Comparison of ENCODE assay signal across 1 cellular context in the genomic region with DNA sequence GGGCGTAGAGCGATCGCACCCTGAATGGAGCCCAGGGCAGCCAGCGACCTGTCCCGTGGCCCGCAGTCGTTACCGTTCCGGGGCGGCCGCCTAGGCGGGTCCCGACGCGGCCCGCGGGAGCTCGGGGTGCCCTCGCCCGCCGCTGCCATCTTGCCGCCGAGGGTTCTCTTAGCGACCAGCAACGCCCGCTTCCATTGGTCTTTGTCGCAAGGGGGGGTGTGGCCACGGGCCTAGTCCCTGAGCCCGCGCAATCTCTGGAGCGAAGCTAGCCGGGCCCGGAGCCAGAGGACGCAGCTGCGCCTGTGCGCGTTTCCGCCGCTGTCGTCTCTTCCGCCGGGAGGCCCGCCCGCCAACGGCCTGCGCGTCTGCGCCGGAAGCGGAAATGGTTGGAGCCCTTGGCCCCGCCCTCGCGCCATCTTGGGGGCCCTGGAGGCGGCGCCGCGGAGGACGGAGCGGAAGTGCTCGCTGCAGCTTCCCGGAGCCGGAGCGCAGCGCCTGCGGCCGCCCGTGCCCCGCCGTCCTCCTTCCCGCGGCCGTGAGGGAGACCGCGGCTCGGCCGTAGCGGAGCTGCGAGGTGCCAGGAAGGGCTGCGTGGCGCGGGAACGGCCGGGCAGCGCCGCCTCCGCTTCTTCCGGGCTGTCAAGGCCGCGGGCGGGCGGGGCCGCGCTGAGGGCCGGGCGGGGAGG.
A peak's percentile ranks its signal among the peaks of the same experiment; 100 is the strongest.
TF ChIP-seq lines count a peak whose summit lies in the region.

A gene (minus strand): TSS at position 170 of the 686 bp plus-strand sequence. CDS start 21 bp downstream, at position 149.
A gene with protein sequence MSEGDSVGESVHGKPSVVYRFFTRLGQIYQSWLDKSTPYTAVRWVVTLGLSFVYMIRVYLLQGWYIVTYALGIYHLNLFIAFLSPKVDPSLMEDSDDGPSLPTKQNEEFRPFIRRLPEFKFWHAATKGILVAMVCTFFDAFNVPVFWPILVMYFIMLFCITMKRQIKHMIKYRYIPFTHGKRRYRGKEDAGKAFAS (plus strand): TSS at position 457 of the 686 bp plus-strand sequence. CDS start 3,950 bp downstream, outside the sequence.

TF ChIP-seq in K562, 482 proteins besides CTCF, POLR2A, EP300 and RAD21 (continued from another document and continues in another):
- TF ChIP-seq, protein P1, sequence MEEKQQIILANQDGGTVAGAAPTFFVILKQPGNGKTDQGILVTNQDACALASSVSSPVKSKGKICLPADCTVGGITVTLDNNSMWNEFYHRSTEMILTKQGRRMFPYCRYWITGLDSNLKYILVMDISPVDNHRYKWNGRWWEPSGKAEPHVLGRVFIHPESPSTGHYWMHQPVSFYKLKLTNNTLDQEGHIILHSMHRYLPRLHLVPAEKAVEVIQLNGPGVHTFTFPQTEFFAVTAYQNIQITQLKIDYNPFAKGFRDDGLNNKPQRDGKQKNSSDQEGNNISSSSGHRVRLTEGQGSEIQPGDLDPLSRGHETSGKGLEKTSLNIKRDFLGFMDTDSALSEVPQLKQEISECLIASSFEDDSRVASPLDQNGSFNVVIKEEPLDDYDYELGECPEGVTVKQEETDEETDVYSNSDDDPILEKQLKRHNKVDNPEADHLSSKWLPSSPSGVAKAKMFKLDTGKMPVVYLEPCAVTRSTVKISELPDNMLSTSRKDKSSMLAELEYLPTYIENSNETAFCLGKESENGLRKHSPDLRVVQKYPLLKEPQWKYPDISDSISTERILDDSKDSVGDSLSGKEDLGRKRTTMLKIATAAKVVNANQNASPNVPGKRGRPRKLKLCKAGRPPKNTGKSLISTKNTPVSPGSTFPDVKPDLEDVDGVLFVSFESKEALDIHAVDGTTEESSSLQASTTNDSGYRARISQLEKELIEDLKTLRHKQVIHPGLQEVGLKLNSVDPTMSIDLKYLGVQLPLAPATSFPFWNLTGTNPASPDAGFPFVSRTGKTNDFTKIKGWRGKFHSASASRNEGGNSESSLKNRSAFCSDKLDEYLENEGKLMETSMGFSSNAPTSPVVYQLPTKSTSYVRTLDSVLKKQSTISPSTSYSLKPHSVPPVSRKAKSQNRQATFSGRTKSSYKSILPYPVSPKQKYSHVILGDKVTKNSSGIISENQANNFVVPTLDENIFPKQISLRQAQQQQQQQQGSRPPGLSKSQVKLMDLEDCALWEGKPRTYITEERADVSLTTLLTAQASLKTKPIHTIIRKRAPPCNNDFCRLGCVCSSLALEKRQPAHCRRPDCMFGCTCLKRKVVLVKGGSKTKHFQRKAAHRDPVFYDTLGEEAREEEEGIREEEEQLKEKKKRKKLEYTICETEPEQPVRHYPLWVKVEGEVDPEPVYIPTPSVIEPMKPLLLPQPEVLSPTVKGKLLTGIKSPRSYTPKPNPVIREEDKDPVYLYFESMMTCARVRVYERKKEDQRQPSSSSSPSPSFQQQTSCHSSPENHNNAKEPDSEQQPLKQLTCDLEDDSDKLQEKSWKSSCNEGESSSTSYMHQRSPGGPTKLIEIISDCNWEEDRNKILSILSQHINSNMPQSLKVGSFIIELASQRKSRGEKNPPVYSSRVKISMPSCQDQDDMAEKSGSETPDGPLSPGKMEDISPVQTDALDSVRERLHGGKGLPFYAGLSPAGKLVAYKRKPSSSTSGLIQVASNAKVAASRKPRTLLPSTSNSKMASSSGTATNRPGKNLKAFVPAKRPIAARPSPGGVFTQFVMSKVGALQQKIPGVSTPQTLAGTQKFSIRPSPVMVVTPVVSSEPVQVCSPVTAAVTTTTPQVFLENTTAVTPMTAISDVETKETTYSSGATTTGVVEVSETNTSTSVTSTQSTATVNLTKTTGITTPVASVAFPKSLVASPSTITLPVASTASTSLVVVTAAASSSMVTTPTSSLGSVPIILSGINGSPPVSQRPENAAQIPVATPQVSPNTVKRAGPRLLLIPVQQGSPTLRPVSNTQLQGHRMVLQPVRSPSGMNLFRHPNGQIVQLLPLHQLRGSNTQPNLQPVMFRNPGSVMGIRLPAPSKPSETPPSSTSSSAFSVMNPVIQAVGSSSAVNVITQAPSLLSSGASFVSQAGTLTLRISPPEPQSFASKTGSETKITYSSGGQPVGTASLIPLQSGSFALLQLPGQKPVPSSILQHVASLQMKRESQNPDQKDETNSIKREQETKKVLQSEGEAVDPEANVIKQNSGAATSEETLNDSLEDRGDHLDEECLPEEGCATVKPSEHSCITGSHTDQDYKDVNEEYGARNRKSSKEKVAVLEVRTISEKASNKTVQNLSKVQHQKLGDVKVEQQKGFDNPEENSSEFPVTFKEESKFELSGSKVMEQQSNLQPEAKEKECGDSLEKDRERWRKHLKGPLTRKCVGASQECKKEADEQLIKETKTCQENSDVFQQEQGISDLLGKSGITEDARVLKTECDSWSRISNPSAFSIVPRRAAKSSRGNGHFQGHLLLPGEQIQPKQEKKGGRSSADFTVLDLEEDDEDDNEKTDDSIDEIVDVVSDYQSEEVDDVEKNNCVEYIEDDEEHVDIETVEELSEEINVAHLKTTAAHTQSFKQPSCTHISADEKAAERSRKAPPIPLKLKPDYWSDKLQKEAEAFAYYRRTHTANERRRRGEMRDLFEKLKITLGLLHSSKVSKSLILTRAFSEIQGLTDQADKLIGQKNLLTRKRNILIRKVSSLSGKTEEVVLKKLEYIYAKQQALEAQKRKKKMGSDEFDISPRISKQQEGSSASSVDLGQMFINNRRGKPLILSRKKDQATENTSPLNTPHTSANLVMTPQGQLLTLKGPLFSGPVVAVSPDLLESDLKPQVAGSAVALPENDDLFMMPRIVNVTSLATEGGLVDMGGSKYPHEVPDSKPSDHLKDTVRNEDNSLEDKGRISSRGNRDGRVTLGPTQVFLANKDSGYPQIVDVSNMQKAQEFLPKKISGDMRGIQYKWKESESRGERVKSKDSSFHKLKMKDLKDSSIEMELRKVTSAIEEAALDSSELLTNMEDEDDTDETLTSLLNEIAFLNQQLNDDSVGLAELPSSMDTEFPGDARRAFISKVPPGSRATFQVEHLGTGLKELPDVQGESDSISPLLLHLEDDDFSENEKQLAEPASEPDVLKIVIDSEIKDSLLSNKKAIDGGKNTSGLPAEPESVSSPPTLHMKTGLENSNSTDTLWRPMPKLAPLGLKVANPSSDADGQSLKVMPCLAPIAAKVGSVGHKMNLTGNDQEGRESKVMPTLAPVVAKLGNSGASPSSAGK (IDR thresholded peaks at IDR 0.05) = no peak
- TF ChIP-seq FOXK2 (conservative IDR thresholded peaks at IDR 0.05 in 1 of 2, IDR thresholded peaks at IDR 0.05 in 1 of 2; ENCODE audit: low read depth in 2 of 2) = peak; percentile 72 to 78; a peak in 3 of 4 replicates
- TF ChIP-seq, protein P2, sequence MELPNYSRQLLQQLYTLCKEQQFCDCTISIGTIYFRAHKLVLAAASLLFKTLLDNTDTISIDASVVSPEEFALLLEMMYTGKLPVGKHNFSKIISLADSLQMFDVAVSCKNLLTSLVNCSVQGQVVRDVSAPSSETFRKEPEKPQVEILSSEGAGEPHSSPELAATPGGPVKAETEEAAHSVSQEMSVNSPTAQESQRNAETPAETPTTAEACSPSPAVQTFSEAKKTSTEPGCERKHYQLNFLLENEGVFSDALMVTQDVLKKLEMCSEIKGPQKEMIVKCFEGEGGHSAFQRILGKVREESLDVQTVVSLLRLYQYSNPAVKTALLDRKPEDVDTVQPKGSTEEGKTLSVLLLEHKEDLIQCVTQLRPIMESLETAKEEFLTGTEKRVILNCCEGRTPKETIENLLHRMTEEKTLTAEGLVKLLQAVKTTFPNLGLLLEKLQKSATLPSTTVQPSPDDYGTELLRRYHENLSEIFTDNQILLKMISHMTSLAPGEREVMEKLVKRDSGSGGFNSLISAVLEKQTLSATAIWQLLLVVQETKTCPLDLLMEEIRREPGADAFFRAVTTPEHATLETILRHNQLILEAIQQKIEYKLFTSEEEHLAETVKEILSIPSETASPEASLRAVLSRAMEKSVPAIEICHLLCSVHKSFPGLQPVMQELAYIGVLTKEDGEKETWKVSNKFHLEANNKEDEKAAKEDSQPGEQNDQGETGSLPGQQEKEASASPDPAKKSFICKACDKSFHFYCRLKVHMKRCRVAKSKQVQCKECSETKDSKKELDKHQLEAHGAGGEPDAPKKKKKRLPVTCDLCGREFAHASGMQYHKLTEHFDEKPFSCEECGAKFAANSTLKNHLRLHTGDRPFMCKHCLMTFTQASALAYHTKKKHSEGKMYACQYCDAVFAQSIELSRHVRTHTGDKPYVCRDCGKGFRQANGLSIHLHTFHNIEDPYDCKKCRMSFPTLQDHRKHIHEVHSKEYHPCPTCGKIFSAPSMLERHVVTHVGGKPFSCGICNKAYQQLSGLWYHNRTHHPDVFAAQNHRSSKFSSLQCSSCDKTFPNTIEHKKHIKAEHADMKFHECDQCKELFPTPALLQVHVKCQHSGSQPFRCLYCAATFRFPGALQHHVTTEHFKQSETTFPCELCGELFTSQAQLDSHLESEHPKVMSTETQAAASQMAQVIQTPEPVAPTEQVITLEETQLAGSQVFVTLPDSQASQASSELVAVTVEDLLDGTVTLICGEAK (IDR thresholded peaks at IDR 0.05) = peak; percentile 99
- TF ChIP-seq, protein P2 (CRISPR knock-in tag; IDR thresholded peaks at IDR 0.05) = no peak
- TF ChIP-seq, protein P3, sequence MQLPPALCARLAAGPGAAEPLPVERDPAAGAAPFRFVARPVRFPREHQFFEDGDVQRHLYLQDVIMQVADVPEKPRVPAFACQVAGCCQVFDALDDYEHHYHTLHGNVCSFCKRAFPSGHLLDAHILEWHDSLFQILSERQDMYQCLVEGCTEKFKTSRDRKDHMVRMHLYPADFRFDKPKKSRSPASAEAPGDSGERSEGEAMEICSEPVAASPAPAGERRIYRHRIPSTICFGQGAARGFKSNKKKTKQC (CRISPR knock-in tag; IDR thresholded peaks at IDR 0.05) = peak; percentile 8; the same call in 1 of the 2 replicates
- no peak for TF ChIP-seq KDM2B (CRISPR knock-in tag; IDR thresholded peaks at IDR 0.05)
- no peak for TF ChIP-seq TCF7L2 (IDR thresholded peaks at IDR 0.05; ENCODE audit: low read depth, low read length)
- TF ChIP-seq, protein P4, sequence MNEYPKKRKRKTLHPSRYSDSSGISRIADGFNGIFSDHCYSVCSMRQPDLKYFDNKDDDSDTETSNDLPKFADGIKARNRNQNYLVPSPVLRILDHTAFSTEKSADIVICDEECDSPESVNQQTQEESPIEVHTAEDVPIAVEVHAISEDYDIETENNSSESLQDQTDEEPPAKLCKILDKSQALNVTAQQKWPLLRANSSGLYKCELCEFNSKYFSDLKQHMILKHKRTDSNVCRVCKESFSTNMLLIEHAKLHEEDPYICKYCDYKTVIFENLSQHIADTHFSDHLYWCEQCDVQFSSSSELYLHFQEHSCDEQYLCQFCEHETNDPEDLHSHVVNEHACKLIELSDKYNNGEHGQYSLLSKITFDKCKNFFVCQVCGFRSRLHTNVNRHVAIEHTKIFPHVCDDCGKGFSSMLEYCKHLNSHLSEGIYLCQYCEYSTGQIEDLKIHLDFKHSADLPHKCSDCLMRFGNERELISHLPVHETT (CRISPR knock-in tag; conservative IDR thresholded peaks at IDR 0.05 in 1 of 2, IDR thresholded peaks at IDR 0.05 in 1 of 2) = peak in 1 of 2 experiments; percentile 96; a peak in 2 of 4 replicates
- peak; percentile 82 for TF ChIP-seq HMGN3 (IDR thresholded peaks at IDR 0.05; ENCODE audit: borderline replicate concordance, extremely low read depth, insufficient read length, low read depth, low read length)
- TF ChIP-seq ELF4 (CRISPR knock-in tag; IDR thresholded peaks at IDR 0.05) = no peak
- TF ChIP-seq NR2C2 (CRISPR knock-in tag; IDR thresholded peaks at IDR 0.05) = peak; percentile 88
- TF ChIP-seq NR2C2 (tag; IDR thresholded peaks at IDR 0.05) = peak; percentile 98
- TF ChIP-seq CEBPG (CRISPR knock-in tag; IDR thresholded peaks at IDR 0.05) = peak; percentile 36; the same call in 1 of the 2 replicates
- no peak for TF ChIP-seq CEBPG (tag; conservative IDR thresholded peaks at IDR 0.05 in 1 of 2, IDR thresholded peaks at IDR 0.05 in 1 of 2)
- TF ChIP-seq MBD2 (IDR thresholded peaks at IDR 0.05; ENCODE audit: borderline replicate concordance, low read depth) = peak; percentile 90; the same call in 1 of the 2 replicates
- TF ChIP-seq KLF1 (tag; IDR thresholded peaks at IDR 0.05) = peak; percentile 92
- 0 out of 2 replicates have a peak, but pooled peaks have one; percentile 59 for TF ChIP-seq HDAC2 (IDR thresholded peaks at IDR 0.05)
- 0 out of 2 replicates have a peak, but pooled peaks have one; percentile 18 for TF ChIP-seq ATF1 (CRISPR knock-in tag; IDR thresholded peaks at IDR 0.05)
- peak; percentile 94 for TF ChIP-seq ATF1 (tag; IDR thresholded peaks at IDR 0.05)
- peak; percentile 62; the same call in 1 of the 2 replicates for TF ChIP-seq SUPT5H (IDR thresholded peaks at IDR 0.05)
- TF ChIP-seq TBP (optimal IDR thresholded peaks at IDR 0.05; ENCODE audit: low read depth, low read length) = peak; percentile 75
